ENCODE assay signal across 20 cellular contexts in genomic region chr13:21338156-21338555, GRCh38.
DNase-seq lines count a peak whose midpoint lies in the region; ATAC-seq, FAIRE-seq and TF ChIP-seq lines count a peak whose summit lies in the region.
"Had no signal": no experiment of that assay in that cellular context is flagged by ENCODE, and none has a peak within 500 bp of the region (broad histone marks: within the 10 kb centered on the region; RNA-seq: fewer than 3 reads in every experiment).

No MANE protein-coding gene starts in this region.

- no peak overlapping the region; the same call in 1 of the 2 replicates for H2BK15ac ChIP-seq in H1 (ENCODE audit: low read length)
- H2BK15ac ChIP-seq in mesendoderm (replicated peaks; ENCODE audit: low read depth), result no peak overlapping the region

- no peak overlapping the region for H3K9ac ChIP-seq in H1 (replicated peaks in 1 of 4; ENCODE audit: extremely low read depth in 1 of 4, low read depth in 3 of 4, low read length in 3 of 4)
- H3K9ac ChIP-seq in mesendoderm (ENCODE audit: low read length), result peak overlapping the region; percentile 5

- H2AK5ac ChIP-seq in H1 (ENCODE audit: low read depth, low read length), result peak overlapping the region; percentile 45; the same call in 1 of the 2 replicates
- H2AK5ac ChIP-seq in mesendoderm (ENCODE audit: low read length), result no peak overlapping the region

- FAIRE-seq in H1 (lab: Jason Lieb, UNC), result no peak
- FAIRE-seq: RCC 7860 had no signal

- no peak overlapping the region for H4K5ac ChIP-seq in H1 (ENCODE audit: insufficient read length, low read depth, low read length)
- no peak overlapping the region for H4K5ac ChIP-seq in mesendoderm (ENCODE audit: low read length)

- H3K4me2 ChIP-seq in H1 (ENCODE audit: insufficient read depth in 1 of 2, low read depth in 2 of 2, low read length in 2 of 2) (peak overlapping the region; percentile 41 to 47; a peak in 3 of 4 replicates), mesendoderm (ENCODE audit: low read length) (no peak overlapping the region), osteoblast (ENCODE audit: insufficient read depth, low read length) (no peak overlapping the region)

- H3K27ac ChIP-seq in H1 (ENCODE audit: low read depth, low read length) (no peak overlapping the region), mesendoderm (ENCODE audit: low read depth, low read length) (no peak overlapping the region), osteoblast (ENCODE audit: low read depth, low read length) (no peak overlapping the region)
- H3K27ac ChIP-seq: epithelial cell of prostate, gastrocnemius medialis, neutrophil had no signal

- H3K4me3 Mint-ChIP-seq in HFFc6, result no peak overlapping the region
- H3K4me3 Mint-ChIP-seq: activated CD4-positive, alpha-beta T cell treated with anti-CD3 and anti-CD28 coated beads for 36 hours; dendritic cell treated with granulocyte-macrophage colony-stimulating factor and Interleukin-4, amounts not matched to agents 40 ng/mL and 50 ng/mL, for 4 days had no signal

- H3K56ac ChIP-seq in H1 (replicated peaks; ENCODE audit: insufficient read length, low read depth, low read length), result no peak overlapping the region
- peak overlapping the region; percentile 45 for H3K56ac ChIP-seq in mesendoderm (ENCODE audit: low read length)

- peak; percentile 3; the same call in 1 of the 2 replicates for TF ChIP-seq CTCF in AG10803 (conservative IDR thresholded peaks at IDR 0.05; ENCODE audit: low read length)
- TF ChIP-seq CTCF in HFFc6 (IDR thresholded peaks at IDR 0.05), result peak; percentile 30; the same call in 1 of the 2 replicates
- peak; percentile 19 to 46 (median 20); a peak in 2 of 4 replicates for TF ChIP-seq CTCF in H1 (IDR thresholded peaks at IDR 0.05; ENCODE audit: control extremely low read depth in 1 of 3, insufficient read depth in 1 of 3, low read depth in 1 of 3, low read length in 3 of 3)
- TF ChIP-seq CTCF in osteoblast (IDR thresholded peaks at IDR 0.05; ENCODE audit: extremely low read depth, low read depth, low read length), result no peak

- H3K27me3 Mint-ChIP-seq in HFFc6 (ENCODE audit: insufficient read depth), result peaks cover 8% of the 10 kb centered on the region
- H3K27me3 Mint-ChIP-seq: activated CD4-positive, alpha-beta T cell treated with anti-CD3 and anti-CD28 coated beads for 36 hours; CD4-positive, CD25-positive, alpha-beta regulatory T cell; dendritic cell treated with granulocyte-macrophage colony-stimulating factor and Interleukin-4, amounts not matched to agents 40 ng/mL and 50 ng/mL, for 4 days had no signal

- no peak overlapping the region; the same call in 1 of the 2 replicates for H4K8ac ChIP-seq in H1 (ENCODE audit: extremely low read depth, insufficient read depth, low read length)
- H4K8ac ChIP-seq in mesendoderm (ENCODE audit: low read depth, low read length), result no peak overlapping the region

- no peak overlapping the region for H3K27ac Mint-ChIP-seq in HFFc6
- H3K27ac Mint-ChIP-seq: activated CD4-positive, alpha-beta T cell treated with anti-CD3 and anti-CD28 coated beads for 36 hours; dendritic cell treated with granulocyte-macrophage colony-stimulating factor and Interleukin-4, amounts not matched to agents 40 ng/mL and 50 ng/mL, for 4 days had no signal

- H3K79me2 ChIP-seq in H1 (ENCODE audit: control insufficient read depth in 1 of 2, insufficient read depth in 2 of 2, low read length in 2 of 2) (no peaks in the 10 kb centered on the region), mesendoderm (ENCODE audit: control insufficient read depth, insufficient read depth, low read length) (no peaks in the 10 kb centered on the region), osteoblast (ENCODE audit: insufficient read depth, low read length) (no peaks in the 10 kb centered on the region)

- peak; percentile 22 to 42; a peak in 3 of 4 replicates for TF ChIP-seq RAD21 in H1 (IDR thresholded peaks at IDR 0.05 in 1 of 2, conservative IDR thresholded peaks at IDR 0.05 in 1 of 2; ENCODE audit: low read depth in 2 of 2, low read length in 2 of 2)

- DNase-seq in AG10803 (ENCODE audit: low read depth) (no peak), HFFc6 (no peak), H1 (ENCODE audit: low read depth in 1 of 2, low spot score in 2 of 2) (no peak), mesendoderm (peak; percentile 72), osteoblast (ENCODE audit: insufficient read length, low spot score, missing footprints) (no peak)
- no peak for DNase-seq in activated CD4-positive, CD25-positive, alpha-beta regulatory T cell (lab: John Stamatoyannopoulos, UW)
- DNase-seq: activated CD4-positive, alpha-beta T cell treated with anti-CD3 and anti-CD28 coated beads for 36 hours; CD4-positive, CD25-positive, alpha-beta regulatory T cell; gastrocnemius medialis; left ventricle myocardium superior; mucosa of descending colon; stimulated activated CD4-positive, alpha-beta T cell treated with anti-CD3 and anti-CD28 coated beads, Interleukin-12 subunit alpha, Interleukin-12 subunit beta, amount 100 ng/mL, for 4 hours; stimulated activated CD8-positive, alpha-beta memory T cell treated with anti-CD3 and anti-CD28 coated beads, Interleukin-4, amount 100 ng/mL, for 48 hours; substantia nigra had no signal

- no peak overlapping the region for H3K14ac ChIP-seq in H1 (ENCODE audit: insufficient read length)

- H3K18ac ChIP-seq in H1 (ENCODE audit: extremely low read depth, low read length) (no peak overlapping the region), mesendoderm (ENCODE audit: low read length) (no peak overlapping the region)

- H3K4me1 Mint-ChIP-seq in HFFc6 (ENCODE audit: low read depth), result no peaks in the 10 kb centered on the region; the same call in 1 of the 2 replicates

- no peak overlapping the region for H3K4ac ChIP-seq in H1 (replicated peaks; ENCODE audit: insufficient read length, low read depth, low read length)
- no peak overlapping the region for H3K4ac ChIP-seq in mesendoderm (ENCODE audit: low read depth, low read length)

- ATAC-seq in HG02884 (IDR thresholded peaks at IDR 0.05; ENCODE audit: unreplicated experiment) (no peak), GM21825 (IDR thresholded peaks at IDR 0.05; ENCODE audit: unreplicated experiment) (no peak)
- ATAC-seq: activated CD4-positive, alpha-beta T cell treated with anti-CD3 and anti-CD28 coated beads for 36 hours; gastrocnemius medialis; left ventricle myocardium superior had no signal

- no peaks in the 10 kb centered on the region for H3K36me3 ChIP-seq in H1 (ENCODE audit: control insufficient read depth in 2 of 4, insufficient read depth in 4 of 4, low read length in 3 of 4)
- H3K36me3 ChIP-seq in mesendoderm (ENCODE audit: control insufficient read depth, insufficient read depth, low read length), result no peaks in the 10 kb centered on the region
- H3K36me3 ChIP-seq in osteoblast (ENCODE audit: insufficient read depth, low read length), result no peaks in the 10 kb centered on the region
- H3K36me3 ChIP-seq: gastrocnemius medialis had no signal

- H3K9me3 Mint-ChIP-seq in HFFc6, result no peaks in the 10 kb centered on the region; the same call in 1 of the 2 replicates
- H3K9me3 Mint-ChIP-seq: dendritic cell treated with granulocyte-macrophage colony-stimulating factor and Interleukin-4, amounts not matched to agents 40 ng/mL and 50 ng/mL, for 4 days had no signal

- CTCF ChIA-PET in H1 (lab: Charles Lee; ENCODE audit: partially characterized antibody), result interaction anchor here (0.7 to 2.2 kb wide), 9 partner anchors 10 to 140 kb away, joined by 3 to 14 read pairs (median 4); no protein-coding TSS in a partner anchor

- H2BK120ac ChIP-seq in H1 (replicated peaks; ENCODE audit: low read depth, low read length) (peak overlapping the region; percentile 84), mesendoderm (ENCODE audit: low read depth, low read length) (no peak overlapping the region)

- no peaks in the 10 kb centered on the region for H3K23me2 ChIP-seq in H1 (ENCODE audit: low read depth, low read length)

- H3K4me3 ChIP-seq in AG10803 (ENCODE audit: low read length), result no peak overlapping the region
- no peak overlapping the region for H3K4me3 ChIP-seq in H1 (ENCODE audit: extremely low read depth in 1 of 4, insufficient read depth in 2 of 4, low read depth in 3 of 4, low read length in 4 of 4)
- H3K4me3 ChIP-seq in mesendoderm (ENCODE audit: low read length), result no peak overlapping the region
- no peak overlapping the region for H3K4me3 ChIP-seq in osteoblast (ENCODE audit: insufficient read depth, low read length)
- H3K4me3 ChIP-seq: gastrocnemius medialis, mucosa of descending colon had no signal

- TF ChIP-seq POLR2A in H1 (IDR thresholded peaks at IDR 0.05; ENCODE audit: control extremely low read depth in 1 of 2, low read depth in 2 of 2, low read length in 2 of 2), result no peak

- H3K27me3 ChIP-seq in H1 (replicated peaks in 1 of 4; ENCODE audit: control insufficient read depth in 3 of 4, extremely low read depth in 1 of 4, insufficient read depth in 3 of 4, low read length in 3 of 4), result no peaks in the 10 kb centered on the region; a peak in 1 of 7 replicates
- no peaks in the 10 kb centered on the region for H3K27me3 ChIP-seq in mesendoderm (ENCODE audit: insufficient read depth, low read length, poor library complexity)
- H3K27me3 ChIP-seq in osteoblast (ENCODE audit: insufficient read depth, low read length), result no peaks in the 10 kb centered on the region
- H3K27me3 ChIP-seq: gastrocnemius medialis, neutrophil had no signal

- H2BK5ac ChIP-seq in H1 (ENCODE audit: low read depth, low read length) (no peak overlapping the region; the same call in 1 of the 2 replicates), mesendoderm (ENCODE audit: low read length) (no peak overlapping the region)

- no peaks in the 10 kb centered on the region for H3K36me3 Mint-ChIP-seq in HFFc6 (ENCODE audit: low read depth)

- H3K9me3 ChIP-seq in H1 (ENCODE audit: insufficient read depth in 2 of 2, low read depth in 1 of 2, low read length in 1 of 2) (no peaks in the 10 kb centered on the region), osteoblast (ENCODE audit: low read depth, low read length) (no peaks in the 10 kb centered on the region)
- H3K9me3 ChIP-seq: gastrocnemius medialis, mucosa of descending colon, neutrophil had no signal

- H3K4me1 ChIP-seq in H1 (replicated peaks in 1 of 4; ENCODE audit: control insufficient read depth in 3 of 4, insufficient read depth in 4 of 4, low read length in 3 of 4) (peaks cover 3 to 22% (median 14%) of the 10 kb centered on the region in 4 experiments), mesendoderm (ENCODE audit: control insufficient read depth, low read depth, low read length) (peaks cover 6% of the 10 kb centered on the region), osteoblast (ENCODE audit: insufficient read depth, low read length) (no peaks in the 10 kb centered on the region)
- H3K4me1 ChIP-seq: gastrocnemius medialis had no signal

- no peak for TF ChIP-seq EP300 in H1 (IDR thresholded peaks at IDR 0.05; ENCODE audit: borderline replicate concordance in 1 of 2, low read depth in 2 of 2, low read length in 2 of 2)

- H4K20me1 ChIP-seq in H1 (replicated peaks in 1 of 2; ENCODE audit: control insufficient read depth in 1 of 2, insufficient read depth in 2 of 2, low read length in 2 of 2), result no peaks in the 10 kb centered on the region
- no peaks in the 10 kb centered on the region for H4K20me1 ChIP-seq in osteoblast (ENCODE audit: insufficient read depth, low read length)

- H2AFZ ChIP-seq in H1 (ENCODE audit: low read length) (no peak overlapping the region), osteoblast (ENCODE audit: low read length) (no peak overlapping the region)

- POLR2A ChIA-PET in H1 (lab: Charles Lee; ENCODE audit: partially characterized antibody), result interaction anchor here (0.6 to 6.3 kb wide), 6 partner anchors 10 to 40 kb away, joined by 3 to 68 read pairs (median 6); no protein-coding TSS in a partner anchor

- H3K23ac ChIP-seq in H1 (ENCODE audit: insufficient read length) (no peak overlapping the region), mesendoderm (ENCODE audit: low read length) (no peak overlapping the region)

- peak overlapping the region; percentile 34 for H2BK20ac ChIP-seq in H1 (ENCODE audit: low read length)

- 80% methylated on average over 6 of the region's 6 CpGs; no CpG with 5 or more reads in 1 of the 2 experiments for WGBS in H1 (ENCODE audit: extremely low coverage in 1 of 2, insufficient coverage in 1 of 2, insufficient read length in 1 of 2, insufficient replicate concordance in 2 of 2, low coverage in 1 of 2, low lambda C conversion rate in 2 of 2, missing lambda C conversion rate in 1 of 2), 2 experiments
- no CpG with 5 or more reads among the region's 6 CpGs for WGBS in mesendoderm (ENCODE audit: extremely low coverage, insufficient coverage, low lambda C conversion rate)

- H3K79me1 ChIP-seq in H1 (ENCODE audit: low read depth, low read length) (no peaks in the 10 kb centered on the region), mesendoderm (ENCODE audit: low read length) (no peaks in the 10 kb centered on the region)

- peak overlapping the region; percentile 29; the same call in 1 of the 2 replicates for H2BK12ac ChIP-seq in H1 (ENCODE audit: low read depth, low read length)

- peak overlapping the region; percentile 87 for H4K91ac ChIP-seq in H1 (replicated peaks; ENCODE audit: insufficient read length, low read length)

Comparison
In these comparisons a context has a peak if more than half of its experiments do, and no peak if none do; other contexts are left out.
1. H3K4me2 ChIP-seq: peak in H1 (2 of 2); none in mesendoderm (single experiment) and osteoblast (single experiment).